Comparison of ENCODE assay signal across 8 cellular contexts in the genomic region with DNA sequence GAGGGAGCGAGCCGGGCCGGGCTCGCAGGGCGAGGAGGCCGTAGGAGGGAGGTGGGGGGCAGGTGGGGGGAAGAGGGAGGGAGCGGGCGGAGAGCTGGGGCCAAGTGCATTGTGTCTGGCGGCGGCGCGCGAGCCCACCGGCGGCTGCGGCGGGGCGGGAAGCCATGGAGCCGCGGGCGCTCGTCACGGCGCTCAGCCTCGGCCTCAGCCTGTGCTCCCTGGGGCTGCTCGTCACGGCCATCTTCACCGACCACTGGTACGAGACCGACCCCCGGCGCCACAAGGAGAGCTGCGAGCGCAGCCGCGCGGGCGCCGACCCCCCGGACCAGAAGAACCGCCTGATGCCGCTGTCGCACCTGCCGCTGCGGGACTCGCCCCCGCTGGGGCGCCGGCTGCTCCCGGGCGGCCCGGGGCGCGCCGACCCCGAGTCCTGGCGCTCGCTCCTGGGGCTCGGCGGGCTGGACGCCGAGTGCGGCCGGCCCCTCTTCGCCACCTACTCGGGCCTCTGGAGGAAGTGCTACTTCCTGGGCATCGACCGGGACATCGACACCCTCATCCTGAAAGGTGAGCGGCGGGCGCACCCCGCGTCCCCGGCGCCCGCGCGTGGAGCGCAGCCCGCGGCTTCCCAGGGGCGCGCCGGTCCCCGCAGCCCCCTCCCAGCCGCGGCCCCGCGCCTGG. TPM values are rescaled to one million over a fixed set of nuclear protein-coding genes. Genes with fewer than 3 reads are reported as not detected.
A peak's percentile ranks its signal among the peaks of the same experiment; 100 is the strongest.
DNase-seq lines count a peak whose midpoint lies in the region; ATAC-seq, FAIRE-seq and TF ChIP-seq lines count a peak whose summit lies in the region.

A gene (plus strand): TSS at position 107 of the 678 bp plus-strand sequence. CDS start 58 bp downstream, at position 165.

- POLR2A ChIA-PET in A549 (lab: Yijun Ruan, JAX), result no interaction called here

- H3K9me3 Mint-ChIP-seq in activated naive CD8-positive, alpha-beta T cell (ENCODE audit: low read depth), result no peaks in the 10 kb centered on the region

- no peak for TF ChIP-seq POLR2A in A549 (IDR thresholded peaks at IDR 0.05; ENCODE audit: low read length)

- H3K4me3 ChIP-seq in A549 (peak within 1 kb of the TSS; percentile 68), hepatocyte (peak within 1 kb of the TSS; percentile 58), skeletal muscle satellite cell (ENCODE audit: low read length) (peak within 1 kb of the TSS; percentile 70)

- DNase-seq in A549 (ENCODE audit: low read depth in 1 of 2, low spot score in 1 of 2), result peak in 1 of 2 experiments; percentile 29
- peak; percentile 16 for DNase-seq in GM19238 (ENCODE audit: insufficient read length, low spot score)
- DNase-seq in hepatocyte (ENCODE audit: low spot score), result peak; percentile 39
- no peak for DNase-seq in stimulated activated naive CD4-positive, alpha-beta T cell treated with Interleukin-2 at 50 U/mL for 16 hours (lab: John Stamatoyannopoulos, UW)

- no peaks in the 10 kb centered on the region for H3K36me3 Mint-ChIP-seq in activated naive CD8-positive, alpha-beta T cell

- H3K27ac ChIP-seq in A549 (peak within 1 kb of the TSS in 1 of 2 experiments; percentile 32; a peak in 4 of 6 replicates), hepatocyte (no peak within 1 kb of the TSS)

- no peaks in the 10 kb centered on the region for H3K79me2 ChIP-seq in hepatocyte

- peaks cover 4% of the 10 kb centered on the region; the same call in 2 of the 3 replicates for H3K4me1 ChIP-seq in A549
- peaks cover 7% of the 10 kb centered on the region for H3K4me1 ChIP-seq in hepatocyte (ENCODE audit: insufficient read depth)
- peaks cover 10% of the 10 kb centered on the region for H3K4me1 ChIP-seq in skeletal muscle satellite cell (ENCODE audit: control insufficient read depth, insufficient read depth, low read length)

- H3K9me2 ChIP-seq in hepatocyte (replicated peaks; ENCODE audit: insufficient read depth), result no peaks in the 10 kb centered on the region

- CTCF ChIA-PET in A549 (lab: Yijun Ruan, JAX), result interaction anchor here (0.6 kb wide), 1 partner anchor 31 kb away, joined by 3 read pairs; no protein-coding TSS in a partner anchor

- H3K36me3 ChIP-seq in hepatocyte (replicated peaks; ENCODE audit: insufficient read depth, low read depth) (no peaks in the 10 kb centered on the region), skeletal muscle satellite cell (ENCODE audit: insufficient read depth, low read length) (no peaks in the 10 kb centered on the region)

- peak within 1 kb of the TSS; percentile 41 for H3K9ac ChIP-seq in skeletal muscle satellite cell (ENCODE audit: low read depth, low read length)

- FAIRE-seq in A549 (lab: Jason Lieb, UNC), result no peak

- H3K27me3 ChIP-seq in hepatocyte, result peaks cover 58% of the 10 kb centered on the region
- peaks cover 61% of the 10 kb centered on the region for H3K27me3 ChIP-seq in skeletal muscle satellite cell (ENCODE audit: control insufficient read depth, insufficient read depth, low read length)

- H3K4me2 ChIP-seq in A549, result peak within 1 kb of the TSS; percentile 98
- H3K4me2 ChIP-seq in hepatocyte, result peak within 1 kb of the TSS; percentile 97
- H3K4me2 ChIP-seq in skeletal muscle satellite cell (ENCODE audit: low read length), result peak within 1 kb of the TSS; percentile 92

- TF ChIP-seq CTCF in A549 (IDR thresholded peaks at IDR 0.05), result no peak
- TF ChIP-seq CTCF in hepatocyte (IDR thresholded peaks at IDR 0.05; ENCODE audit: poor library complexity), result no peak

- peak within 1 kb of the TSS; percentile 80 for H2AFZ ChIP-seq in hepatocyte

- no peaks in the 10 kb centered on the region for H4K20me1 ChIP-seq in hepatocyte (ENCODE audit: insufficient read depth, poor library complexity, severe bottlenecking)

- TF ChIP-seq EP300 in A549 (IDR thresholded peaks at IDR 0.05), result no peak

- peak; percentile 47 to 73; a peak in 5 of 6 replicates for ATAC-seq in A549
- no peak for ATAC-seq in GM19455 (IDR thresholded peaks at IDR 0.05; ENCODE audit: unreplicated experiment)
- no peak for ATAC-seq in GM18520 (IDR thresholded peaks at IDR 0.05; ENCODE audit: unreplicated experiment)

- no peak for TF ChIP-seq RAD21 in A549 (conservative IDR thresholded peaks at IDR 0.05 in 1 of 2, IDR thresholded peaks at IDR 0.05 in 1 of 2)

- peak within 1 kb of the TSS; percentile 81 for H3K4me3 Mint-ChIP-seq in activated naive CD8-positive, alpha-beta T cell

- no peak within 1 kb of the TSS for H3K27ac Mint-ChIP-seq in activated naive CD8-positive, alpha-beta T cell

- H3K9me3 ChIP-seq in A549 (0 out of 3 replicates have a peak, but pooled peaks cover 2% of the 10 kb centered on the region), hepatocyte (ENCODE audit: low read depth) (no peaks in the 10 kb centered on the region), skeletal muscle satellite cell (replicated peaks; ENCODE audit: low read length) (no peaks in the 10 kb centered on the region)

- peaks cover 46% of the 10 kb centered on the region for H3K27me3 Mint-ChIP-seq in activated naive CD8-positive, alpha-beta T cell

- 12% methylated on average over 40 of the region's 90 CpGs for WGBS in A549 (ENCODE audit: missing lambda C conversion rate)
- 1% methylated on average over 42 of the region's 90 CpGs for WGBS in hepatocyte (ENCODE audit: low lambda C conversion rate, missing lambda C conversion rate)

- H3K4me1 Mint-ChIP-seq in activated naive CD8-positive, alpha-beta T cell (ENCODE audit: low read depth), result peaks cover 9% of the 10 kb centered on the region

TF ChIP-seq in A549, 52 proteins besides CTCF, POLR2A, EP300 and RAD21:
- TF ChIP-seq, protein P1, sequence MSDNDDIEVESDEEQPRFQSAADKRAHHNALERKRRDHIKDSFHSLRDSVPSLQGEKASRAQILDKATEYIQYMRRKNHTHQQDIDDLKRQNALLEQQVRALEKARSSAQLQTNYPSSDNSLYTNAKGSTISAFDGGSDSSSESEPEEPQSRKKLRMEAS (IDR thresholded peaks at IDR 0.05), result 0 out of 2 replicates have a peak, but pooled peaks have one; percentile 9
- TF ChIP-seq FOSL2 (IDR thresholded peaks at IDR 0.05) (no peak), FOSL2 (CRISPR knock-in tag; IDR thresholded peaks at IDR 0.05) (no peak)

RNA-seq across cellular contexts. Expression of the gene that starts here (rescaled TPM):
- polyA plus RNA-seq in A549 (2011; rRNA removed) (0.74 and 0.87 TPM in 2 replicates), A549 (2017; fragmentation: RNase III; extraction: RNeasy Plus Mini Kit Qiagen cat#74134 plus additional on column Dnase treatment) (0.13 to 0.15 TPM in 2 of 3 replicates, not detected in the other), hepatocyte (5.5 and 6.6 TPM in 2 replicates)
- polyA plus RNA-seq in A549 (2012; cell fraction: cytosol; rRNA removed), result 0.03 TPM in 2 replicates
- polyA plus RNA-seq in A549 (2012; cell fraction: nucleus; rRNA removed), result 0.68 and 0.75 TPM in 2 replicates
- polyA minus RNA-seq in A549 (2011; rRNA and poly(A)+ RNA removed), result 0.99 TPM in 1 of 2 replicates, not detected in the other
- total RNA-seq in hepatocyte, result 3.3 and 3.9 TPM in 2 replicates
- 0.87 TPM in 1 of 2 replicates, not detected in the other for total RNA-seq in skeletal muscle satellite cell (2012; rRNA removed)

Comparison
In these comparisons a context has a peak if more than half of its experiments do, and no peak if none do; other contexts are left out.
1. Peak in ATAC-seq, H3K4me3 ChIP-seq and H3K4me2 ChIP-seq in A549; RNA of the gene not detected or under 1 TPM.